ENCODE assay signal across 8 cellular contexts in genomic region chr7:66681491-66682349, GRCh38. TPM values are rescaled to one million over a fixed set of nuclear protein-coding genes. Genes with fewer than 3 reads are reported as not detected.
DNase-seq lines count a peak whose midpoint lies in the region; ATAC-seq and TF ChIP-seq lines count a peak whose summit lies in the region.

No MANE protein-coding gene starts in this region.

- peak; percentile 95 for DNase-seq in AG20443 (ENCODE audit: low spot score)
- DNase-seq in NCI-H446 treated with DMSO at 0.1 percent for 48 hours (lab: John Stamatoyannopoulos, UW): peak; percentile 79
- DNase-seq in activated CD4-positive, alpha-beta T cell treated with anti-CD3 and anti-CD28 coated beads for 1 hour: peak; percentile 95
- DNase-seq in cerebellum (ENCODE audit: low spot score): peak; percentile 94
- DNase-seq in kidney glomerular epithelial cell (lab: John Stamatoyannopoulos, UW): peak; percentile 84
- peak; percentile 92 to 95 for DNase-seq in stimulated activated CD4-positive, alpha-beta T cell treated with anti-CD3 and anti-CD28 coated beads, Interleukin-15, amount 100 ng/mL, for 48 hours (ENCODE audit: low read depth in 2 of 2)

- peak; percentile 95 for TF ChIP-seq POLR2A in GM19099 (IDR thresholded peaks at IDR 0.05; ENCODE audit: extremely low read depth, insufficient read length, low read depth)

- ATAC-seq in HG03378 (IDR thresholded peaks at IDR 0.05; ENCODE audit: unreplicated experiment): peak; percentile 92

RNA-seq across cellular contexts. Expression of gene KCTD7, which starts 53.0 kb away (rescaled TPM):
- 28.7 TPM for total RNA-seq in cerebellum

RNA-seq across cellular contexts. Expression of gene RABGEF1, which starts 58.8 kb away (rescaled TPM):
- total RNA-seq in cerebellum: 30.3 TPM

Comparison
In these comparisons a context has a peak if more than half of its experiments do, and no peak if none do; other contexts are left out.
1. Peak in every context shown above with its lines: DNase-seq and ATAC-seq.